In the genomic region with DNA sequence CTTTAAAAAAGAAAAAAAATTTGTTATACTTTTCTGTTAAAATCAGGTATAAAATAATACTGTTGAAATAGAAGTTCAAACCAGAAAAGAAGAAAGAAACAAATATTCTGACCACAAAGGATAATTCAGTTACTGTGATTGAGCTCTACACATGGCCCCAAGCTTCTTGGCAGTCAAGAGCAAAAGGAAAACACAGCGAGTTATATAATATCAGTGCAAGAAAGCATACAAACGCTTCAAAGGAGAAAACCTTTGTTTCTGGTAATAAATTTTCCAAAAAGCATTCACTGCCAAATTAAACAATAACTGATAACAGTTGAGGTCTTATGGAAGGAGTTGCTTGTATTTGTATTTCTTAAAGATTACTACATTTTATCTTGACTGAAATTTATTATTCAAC, we compare ENCODE assay signal across 29 cellular contexts. TPM values are rescaled to one million over a fixed set of nuclear protein-coding genes. Genes with fewer than 3 reads are reported as not detected.
"Had no signal": no experiment of that assay in that cellular context is flagged by ENCODE, and none has a peak within 500 bp of the region (broad histone marks: within the 10 kb centered on the region; RNA-seq: fewer than 3 reads in every experiment).

No MANE protein-coding gene starts in this region.

- H3K36me3 ChIP-seq: colonic mucosa, esophagus squamous epithelium, gastrocnemius medialis, heart right ventricle, left lung, lower lobe of right lung had no signal

- H3K9me3 ChIP-seq: colonic mucosa, esophagus squamous epithelium, gastrocnemius medialis, heart right ventricle, lower lobe of right lung had no signal

- H3K4me3 ChIP-seq: colonic mucosa, esophagus squamous epithelium, gastrocnemius medialis, heart right ventricle, left lung, lower lobe of right lung, mucosa of descending colon had no signal

- H3K4me1 ChIP-seq: colonic mucosa, gastrocnemius medialis, heart right ventricle, left lung, lower lobe of right lung had no signal

- DNase-seq: colonic mucosa; cortex of kidney; effector CD8-positive, alpha-beta T cell; effector memory CD8-positive, alpha-beta T cell; endodermal cell; erythroblast; esophagus squamous epithelium; foreskin fibroblast; foreskin melanocyte; gastrocnemius medialis; glutamatergic neuron; head of caudate nucleus; heart right ventricle; hippocampal formation; kidney glomerular epithelial cell; left colon; left lung; left ventricle myocardium superior; lower lobe of right lung; mesenchymal stem cell; mucosa of descending colon had no signal

- H3K27me3 Mint-ChIP-seq: dendritic cell treated with granulocyte-macrophage colony-stimulating factor and Interleukin-4, amounts not matched to agents 40 ng/mL and 50 ng/mL, for 4 days had no signal

- H3K27me3 ChIP-seq: colonic mucosa, esophagus squamous epithelium, gastrocnemius medialis, heart right ventricle, left lung had no signal

- ATAC-seq: effector memory CD8-positive, alpha-beta T cell; esophagus mucosa; gastrocnemius medialis; heart right ventricle; left colon; left lung; left ventricle myocardium superior; lower lobe of right lung; mucosa of descending colon had no signal

- H3K27ac Mint-ChIP-seq: dendritic cell treated with granulocyte-macrophage colony-stimulating factor and Interleukin-4, amounts not matched to agents 40 ng/mL and 50 ng/mL, for 4 days; effector memory CD8-positive, alpha-beta T cell; endodermal cell had no signal

- H3K4me3 Mint-ChIP-seq: dendritic cell treated with granulocyte-macrophage colony-stimulating factor and Interleukin-4, amounts not matched to agents 40 ng/mL and 50 ng/mL, for 4 days; effector memory CD8-positive, alpha-beta T cell; endodermal cell; mesothelial cell of epicardium had no signal

- FAIRE-seq: endometrium, islet of Langerhans, keratinocyte had no signal

- H3K27ac ChIP-seq: colonic mucosa, epithelial cell of prostate, esophagus squamous epithelium, gastrocnemius medialis, heart right ventricle, left lung, lower lobe of right lung had no signal

- H3K4me1 Mint-ChIP-seq: endodermal cell had no signal

RNA-seq across cellular contexts. Expression of a gene that starts 40.5 kb away (rescaled TPM):
- total RNA-seq: dermis microvascular lymphatic vessel endothelial cell had no signal
